17 cellular contexts compared by ENCODE assay signal in the genomic region with DNA sequence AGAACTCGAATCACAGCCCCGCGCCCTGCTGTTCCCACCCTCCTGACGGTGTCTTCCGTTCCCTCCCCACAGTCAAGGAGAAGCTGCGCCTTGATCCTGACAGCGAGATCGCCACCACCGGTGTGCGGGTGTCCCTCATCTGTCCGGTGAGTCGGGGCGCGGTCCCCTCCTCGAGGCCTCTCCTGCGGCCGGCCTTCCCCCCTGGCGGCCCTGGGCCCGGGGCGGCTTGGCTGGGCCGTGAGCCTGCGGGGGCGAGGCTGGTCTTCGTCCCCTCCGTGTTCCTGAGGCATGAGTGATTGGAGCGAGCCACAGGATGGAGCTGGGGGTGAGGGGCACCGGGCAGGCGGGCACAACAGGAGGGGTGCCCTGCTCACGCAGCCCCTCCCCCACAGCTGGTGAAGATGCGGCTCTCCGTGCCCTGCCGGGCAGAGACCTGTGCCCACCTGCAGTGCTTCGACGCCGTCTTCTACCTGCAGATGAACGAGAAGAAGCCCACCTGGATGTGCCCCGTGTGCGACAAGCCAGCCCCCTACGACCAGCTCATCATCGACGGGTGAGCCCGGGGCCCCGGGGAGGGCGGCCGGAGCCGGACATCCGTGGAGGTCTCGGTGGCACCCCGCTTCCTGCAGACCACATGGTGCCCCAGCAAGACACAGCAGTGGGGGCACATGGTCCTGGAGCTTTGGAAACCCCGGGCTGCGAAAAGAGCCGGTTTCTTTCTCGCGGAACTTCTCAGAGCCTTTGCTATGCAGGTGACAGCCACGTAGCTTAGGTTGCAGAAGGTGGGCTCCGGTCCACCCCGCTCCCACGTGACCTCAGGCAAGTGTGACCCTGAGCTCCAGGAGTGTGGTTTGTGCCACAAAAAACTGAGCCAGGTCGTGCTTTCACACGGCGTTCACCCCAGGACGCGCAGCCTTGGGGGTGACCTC. TPM values are rescaled to one million over a fixed set of nuclear protein-coding genes. Genes with fewer than 3 reads are reported as not detected.
DNase-seq lines count a peak whose midpoint lies in the region; ATAC-seq lines count a peak whose summit lies in the region.
"Had no signal": no experiment of that assay in that cellular context is flagged by ENCODE, and none has a peak within 500 bp of the region (broad histone marks: within the 10 kb centered on the region; RNA-seq: fewer than 3 reads in every experiment).

No MANE protein-coding gene starts in this region.

- no peak overlapping the region for H2AFZ ChIP-seq in neuronal stem cell (ENCODE audit: low read length)

- H3K4me1 ChIP-seq in neuronal stem cell (ENCODE audit: control insufficient read depth in 2 of 2, insufficient read depth in 1 of 2, low read depth in 1 of 2, low read length in 2 of 2), result no peaks in the 10 kb centered on the region
- H3K4me1 ChIP-seq: HAP-1 had no signal

- DNase-seq in SK-N-MC (ENCODE audit: low read depth, low spot score) (no peak), neuronal stem cell (ENCODE audit: low spot score) (no peak), medulla oblongata (ENCODE audit: extremely low spot score) (no peak)
- DNase-seq in effector CD8-positive, alpha-beta T cell (lab: John Stamatoyannopoulos, UW), result no peak
- DNase-seq in activated CD4-positive, alpha-beta T cell treated with anti-CD3 and anti-CD28 coated beads for 4 hours, result no peak
- DNase-seq: DMS53, GOT3, NCI-H1092, NCI-H1417 treated with DMSO at 0.1 percent for 48 hours, NCI-H1694 treated with DMSO at 0.1 percent for 48 hours, NCI-H226, NCI-H510A, RPMI8226, SHP77 treated with DMSO at 0.1 percent for 48 hours had no signal

- no peak overlapping the region for H3K18ac ChIP-seq in neuronal stem cell (ENCODE audit: low read length)

- H4K91ac ChIP-seq in neuronal stem cell (ENCODE audit: low read depth, low read length, poor library complexity), result no peak overlapping the region

- H4K8ac ChIP-seq in neuronal stem cell (ENCODE audit: low read depth, low read length), result no peak overlapping the region

- no peak overlapping the region for H2BK12ac ChIP-seq in neuronal stem cell (ENCODE audit: low read length)

- no CpG with 5 or more reads among the region's 63 CpGs for WGBS in neuronal stem cell (ENCODE audit: extremely low coverage in 2 of 2, insufficient read length in 2 of 2, insufficient replicate concordance in 1 of 2), 2 donors

- no peaks in the 10 kb centered on the region for H3K9me3 ChIP-seq in SK-N-MC (ENCODE audit: low read depth, low read length)
- peaks cover 6 to 8% of the 10 kb centered on the region in 2 donors for H3K9me3 ChIP-seq in neuronal stem cell (replicated peaks in 1 of 2; ENCODE audit: control insufficient read depth in 2 of 2, insufficient read depth in 1 of 2, low read depth in 1 of 2, low read length in 2 of 2)
- H3K9me3 ChIP-seq: HAP-1 had no signal

- H3K4me3 ChIP-seq in SK-N-MC (no peak overlapping the region), neuronal stem cell (ENCODE audit: low read length in 2 of 2) (no peak overlapping the region)
- H3K4me3 ChIP-seq: HAP-1 had no signal

- H2AK5ac ChIP-seq in neuronal stem cell (ENCODE audit: low read depth, low read length), result no peak overlapping the region

- H2BK120ac ChIP-seq in neuronal stem cell (ENCODE audit: low read depth, low read length), result no peak overlapping the region

- H2BK15ac ChIP-seq in neuronal stem cell (ENCODE audit: low read length), result no peak overlapping the region

- peaks cover 0 to 2% (median 0%) of the 10 kb centered on the region in 3 experiments for H3K27me3 ChIP-seq in neuronal stem cell (ENCODE audit: control insufficient read depth in 3 of 3, insufficient read depth in 3 of 3, low read depth in 1 of 3, low read length in 3 of 3)

- ATAC-seq in GM19452 (IDR thresholded peaks at IDR 0.05; ENCODE audit: unreplicated experiment), result no peak

- H2BK5ac ChIP-seq in neuronal stem cell (ENCODE audit: low read length), result no peak overlapping the region

- no peak overlapping the region for H3K14ac ChIP-seq in neuronal stem cell (ENCODE audit: low read length)

- H3K27ac ChIP-seq in SK-N-MC (peak overlapping the region; percentile 64; the same call in 1 of the 2 replicates), cingulate gyrus (ENCODE audit: low read depth, low read length) (peak overlapping the region; percentile 94), neuronal stem cell (replicated peaks; ENCODE audit: low read length) (no peak overlapping the region)

- H3K23ac ChIP-seq in neuronal stem cell (ENCODE audit: low read depth, low read length, poor library complexity), result no peak overlapping the region

- H3K9ac ChIP-seq in SK-N-MC (ENCODE audit: insufficient read length) (no peak overlapping the region), neuronal stem cell (ENCODE audit: low read depth, low read length, poor library complexity) (peak overlapping the region; percentile 2)

- no peak overlapping the region for H3K4ac ChIP-seq in neuronal stem cell (ENCODE audit: low read length)

- peaks cover 9% of the 10 kb centered on the region for H3K79me1 ChIP-seq in neuronal stem cell (ENCODE audit: low read depth, low read length)

- H3K36me3 ChIP-seq in SK-N-MC (ENCODE audit: insufficient read depth, low read length) (peaks cover 37% of the 10 kb centered on the region), neuronal stem cell (replicated peaks in 1 of 2; ENCODE audit: control insufficient read depth in 2 of 2, insufficient read depth in 2 of 2, low read length in 2 of 2) (peaks cover 46 to 86% of the 10 kb centered on the region in 2 donors)

- no peak overlapping the region for H3K4me2 ChIP-seq in neuronal stem cell (ENCODE audit: insufficient read depth, low read length, poor library complexity, severe bottlenecking)

RNA-seq across cellular contexts. Expression of gene PIAS4, which starts 25.8 kb away (rescaled TPM):
- 64.0 TPM for polyA plus RNA-seq in neuronal stem cell (2013, experiment 1 of 2)
- 61.2 TPM for polyA plus RNA-seq in neuronal stem cell (2013, experiment 2 of 2)

RNA-seq across cellular contexts. Expression of gene ZBTB7A, which starts 33.4 kb away (rescaled TPM):
- 9.3 TPM for polyA plus RNA-seq in neuronal stem cell (2013, experiment 1 of 2)
- polyA plus RNA-seq in neuronal stem cell (2013, experiment 2 of 2), result 10.2 TPM

RNA-seq across cellular contexts. Expression of gene EEF2, which starts 48.0 kb away (rescaled TPM):
- 2,427 TPM for polyA plus RNA-seq in neuronal stem cell (2013, experiment 1 of 2)
- 2,458 TPM for polyA plus RNA-seq in neuronal stem cell (2013, experiment 2 of 2)
